Comparison of ENCODE assay signal across 2 cellular contexts in genomic region chr5:82073179-82073578, GRCh38.
TF ChIP-seq lines count a peak whose summit lies in the region.

No MANE protein-coding gene starts in this region.

TF ChIP-seq in liver, 16 proteins besides CTCF, POLR2A, EP300 and RAD21 (continued from another document):
- TF ChIP-seq JUND (IDR thresholded peaks at IDR 0.05) (peak; percentile 34 to 72), TAF1 (conservative IDR thresholded peaks at IDR 0.05) (no peak), REST (IDR thresholded peaks at IDR 0.05) (no peak)

TF ChIP-seq in HepG2, 621 proteins besides CTCF, POLR2A, EP300 and RAD21 (continued from another document):
- TF ChIP-seq HMGXB4 (CRISPR knock-in tag; IDR thresholded peaks at IDR 0.05; ENCODE audit: borderline replicate concordance in 1 of 2, low read depth in 1 of 2) = no peak
- TF ChIP-seq, protein P1, sequence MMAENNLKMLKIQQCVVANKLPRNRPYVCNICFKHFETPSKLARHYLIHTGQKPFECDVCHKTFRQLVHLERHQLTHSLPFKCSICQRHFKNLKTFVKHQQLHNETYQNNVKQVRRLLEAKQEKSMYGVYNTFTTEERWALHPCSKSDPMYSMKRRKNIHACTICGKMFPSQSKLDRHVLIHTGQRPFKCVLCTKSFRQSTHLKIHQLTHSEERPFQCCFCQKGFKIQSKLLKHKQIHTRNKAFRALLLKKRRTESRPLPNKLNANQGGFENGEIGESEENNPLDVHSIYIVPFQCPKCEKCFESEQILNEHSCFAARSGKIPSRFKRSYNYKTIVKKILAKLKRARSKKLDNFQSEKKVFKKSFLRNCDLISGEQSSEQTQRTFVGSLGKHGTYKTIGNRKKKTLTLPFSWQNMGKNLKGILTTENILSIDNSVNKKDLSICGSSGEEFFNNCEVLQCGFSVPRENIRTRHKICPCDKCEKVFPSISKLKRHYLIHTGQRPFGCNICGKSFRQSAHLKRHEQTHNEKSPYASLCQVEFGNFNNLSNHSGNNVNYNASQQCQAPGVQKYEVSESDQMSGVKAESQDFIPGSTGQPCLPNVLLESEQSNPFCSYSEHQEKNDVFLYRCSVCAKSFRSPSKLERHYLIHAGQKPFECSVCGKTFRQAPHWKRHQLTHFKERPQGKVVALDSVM (CRISPR knock-in tag; IDR thresholded peaks at IDR 0.05) = no peak
